In the genomic region with DNA sequence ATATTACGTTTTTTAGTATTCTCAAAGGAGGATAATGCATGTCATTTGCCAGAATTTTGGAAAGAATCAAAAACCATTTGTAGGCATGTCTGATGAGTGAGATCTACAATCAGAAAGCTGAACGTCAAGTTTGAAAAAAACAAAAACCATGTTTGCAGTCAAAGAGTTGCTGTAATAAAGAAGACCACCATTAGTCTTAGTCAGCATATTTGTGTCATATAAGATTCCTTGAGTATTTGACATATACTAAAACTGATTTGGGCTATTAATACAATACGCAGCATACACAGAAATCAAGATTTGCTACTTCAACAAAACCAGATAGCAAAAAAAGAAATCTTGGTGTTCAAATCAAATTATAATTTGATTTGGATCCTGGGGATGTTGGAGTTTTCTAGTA, we compare ENCODE assay signal across 7 cellular contexts.
"Had no signal": no experiment of that assay in that cellular context is flagged by ENCODE, and none has a peak within 500 bp of the region (broad histone marks: within the 10 kb centered on the region; RNA-seq: fewer than 3 reads in every experiment).

No MANE protein-coding gene starts in this region.

- ATAC-seq: GM23338, HCT116 had no signal

- H3K4me3 ChIP-seq: GM23338, HAP-1 had no signal

- DNase-seq: H7, HFFc6, KG1 had no signal

- H2AFZ ChIP-seq: GM23338 had no signal

- H3K36me3 ChIP-seq: HAP-1 had no signal

- H3K9me3 ChIP-seq: HAP-1 had no signal

- H3K4me2 ChIP-seq: GM23338 had no signal

- H3K27ac ChIP-seq: HL-60 had no signal

- H3K4me1 ChIP-seq: HAP-1 had no signal
